Comparison of ENCODE assay signal across 1 cellular context in the genomic region with DNA sequence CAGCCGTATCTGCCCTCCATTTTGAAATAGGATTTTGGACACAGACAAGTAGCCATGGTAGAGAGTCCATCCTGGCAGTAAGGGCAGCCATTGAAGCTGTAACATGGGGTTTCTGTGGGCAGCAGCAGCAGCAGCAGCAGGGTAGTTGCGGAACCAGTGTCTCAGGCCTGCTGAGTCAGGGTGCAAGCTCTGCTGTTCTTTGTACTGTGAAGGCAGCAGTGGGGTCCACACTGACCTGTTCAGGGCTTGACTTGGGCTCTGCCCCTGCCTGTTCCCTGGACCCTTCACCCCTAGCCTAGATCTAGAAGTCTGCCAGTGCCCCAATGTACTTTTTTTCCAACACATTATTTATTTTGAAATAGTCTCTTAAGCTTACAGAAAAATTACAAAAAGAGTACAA.
TF ChIP-seq lines count a peak whose summit lies in the region.

No MANE protein-coding gene starts in this region.

TF ChIP-seq in H1, 55 proteins besides CTCF, POLR2A, EP300 and RAD21:
- TF ChIP-seq CHD1 (IDR thresholded peaks at IDR 0.05; ENCODE audit: low read depth, low read length) (no peak), BACH1 (IDR thresholded peaks at IDR 0.05; ENCODE audit: low read length) (no peak), GABPA (IDR thresholded peaks at IDR 0.05; ENCODE audit: borderline replicate concordance, insufficient read depth, low read length) (no peak), JUN (IDR thresholded peaks at IDR 0.05; ENCODE audit: low read depth, low read length) (no peak), MAFK (IDR thresholded peaks at IDR 0.05; ENCODE audit: low read depth, low read length) (no peak), JUND (IDR thresholded peaks at IDR 0.05; ENCODE audit: low read length) (no peak), SIRT6 (IDR thresholded peaks at IDR 0.05; ENCODE audit: low read length) (no peak), PHF8 (conservative IDR thresholded peaks at IDR 0.05; ENCODE audit: low read depth, low read length) (no peak), KDM4A (IDR thresholded peaks at IDR 0.05; ENCODE audit: low read depth, low read length, severe bottlenecking) (no peak), TAF1 (IDR thresholded peaks at IDR 0.05; ENCODE audit: low read depth, low read length) (no peak)
- TF ChIP-seq, protein P1, sequence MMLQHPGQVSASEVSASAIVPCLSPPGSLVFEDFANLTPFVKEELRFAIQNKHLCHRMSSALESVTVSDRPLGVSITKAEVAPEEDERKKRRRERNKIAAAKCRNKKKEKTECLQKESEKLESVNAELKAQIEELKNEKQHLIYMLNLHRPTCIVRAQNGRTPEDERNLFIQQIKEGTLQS (IDR thresholded peaks at IDR 0.05; ENCODE audit: insufficient read depth, low read depth, low read length) = no peak
TF ChIP-seq in H1: peak in this region for 0.
